Comparison of ENCODE assay signal across 9 cellular contexts in the genomic region with DNA sequence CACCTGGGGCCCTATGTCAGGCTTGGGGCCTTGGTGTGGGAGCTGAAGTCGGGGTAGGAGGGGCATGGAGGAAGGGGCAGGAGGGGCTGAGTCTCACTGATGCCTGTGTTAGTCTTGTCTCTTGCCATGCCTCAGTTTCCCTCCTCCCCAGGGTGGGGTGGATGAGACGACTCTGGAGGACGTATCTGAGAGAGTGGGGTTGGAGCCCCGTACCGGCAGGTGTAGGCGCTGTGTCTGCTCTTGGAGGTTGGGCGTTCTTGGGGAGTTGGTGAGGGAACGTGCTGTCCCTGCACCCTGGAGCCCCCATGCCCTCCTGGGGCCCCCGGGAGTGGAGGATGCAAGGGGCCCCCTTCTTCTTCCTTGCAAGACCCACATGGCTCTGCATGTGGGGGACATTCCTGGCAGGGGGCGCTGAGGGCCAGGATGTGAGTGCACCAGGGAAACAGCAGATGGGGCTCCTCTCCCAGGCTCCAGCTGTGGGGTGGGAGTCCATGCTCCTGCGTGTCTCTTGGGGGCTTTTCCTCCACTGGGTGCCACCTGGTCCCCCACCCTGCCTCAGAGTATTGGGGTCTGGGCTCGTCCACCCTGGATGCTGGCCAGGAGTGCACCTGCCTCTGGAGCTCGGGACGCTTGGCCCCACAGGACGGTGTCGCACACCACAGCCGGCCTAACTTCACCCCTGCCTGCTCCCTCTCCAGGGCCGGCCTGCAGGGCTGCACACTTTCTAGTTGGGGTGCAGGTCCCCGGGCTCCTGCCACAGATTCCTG. TPM values are rescaled to one million over a fixed set of nuclear protein-coding genes. Genes with fewer than 3 reads are reported as not detected.
DNase-seq lines count a peak whose midpoint lies in the region; ATAC-seq, FAIRE-seq and TF ChIP-seq lines count a peak whose summit lies in the region.
"Had no signal": no experiment of that assay in that cellular context is flagged by ENCODE, and none has a peak within 500 bp of the region (broad histone marks: within the 10 kb centered on the region; RNA-seq: fewer than 3 reads in every experiment).

No MANE protein-coding gene starts in this region.

- H3K36me3 ChIP-seq in thoracic aorta: no peaks in the 10 kb centered on the region

- no peaks in the 10 kb centered on the region for H3K27me3 ChIP-seq in thoracic aorta (replicated peaks; ENCODE audit: insufficient read depth)

- no peak for FAIRE-seq in D721Med (lab: Jason Lieb, UNC)
- FAIRE-seq: islet of Langerhans had no signal

- H3K4me3 ChIP-seq in thoracic aorta: peak overlapping the region; percentile 95

- DNase-seq in D721Med (ENCODE audit: insufficient read length, low spot score): no peak
- peak; percentile 53 for DNase-seq in NCI-H2171 treated with DMSO at 0.1 percent for 48 hours (lab: John Stamatoyannopoulos, UW)
- DNase-seq in activated naive CD8-positive, alpha-beta T cell treated with anti-CD3 and anti-CD28 coated beads, Interleukin-2, amount 50 U/mL, for 24 hours: peak; percentile 74
- DNase-seq in lung microvascular endothelial cell (ENCODE audit: low read depth in 2 of 2): peak; percentile 55 to 73
- no peak for DNase-seq in thoracic aorta (ENCODE audit: low spot score)
- DNase-seq in NCI-H1048 (lab: John Stamatoyannopoulos, UW): no peak

- H3K9me3 ChIP-seq in thoracic aorta: no peaks in the 10 kb centered on the region

- peak; percentile 46 for TF ChIP-seq CTCF in D721Med (IDR thresholded peaks at IDR 0.05; ENCODE audit: insufficient read depth, missing control alignments)
- no peak for TF ChIP-seq CTCF in thoracic aorta (IDR thresholded peaks at IDR 0.05)

- H3K27me3 Mint-ChIP-seq in activated naive CD8-positive, alpha-beta T cell treated with anti-CD3 and anti-CD28 coated beads, Interleukin-2, amount 50 U/mL, for 24 hours: no peaks in the 10 kb centered on the region

- H3K4me1 ChIP-seq in thoracic aorta (ENCODE audit: control insufficient read depth in 1 of 2, low read depth in 2 of 2): peaks cover 15 to 28% of the 10 kb centered on the region in 2 donors

- H3K9me3 Mint-ChIP-seq in activated naive CD8-positive, alpha-beta T cell treated with anti-CD3 and anti-CD28 coated beads, Interleukin-2, amount 50 U/mL, for 24 hours: no peaks in the 10 kb centered on the region

- ATAC-seq in activated naive CD8-positive, alpha-beta T cell treated with anti-CD3 and anti-CD28 coated beads, Interleukin-2, amount 50 U/mL, for 24 hours: no peak
- ATAC-seq in thoracic aorta (ENCODE audit: insufficient number of reproducible peaks, low FRiP score, low read depth) (no peak), GM19351 (IDR thresholded peaks at IDR 0.05; ENCODE audit: unreplicated experiment) (no peak), GM21423 (IDR thresholded peaks at IDR 0.05; ENCODE audit: unreplicated experiment) (no peak)

- H3K27ac ChIP-seq in thoracic aorta: peak overlapping the region in 1 of 2 donors; percentile 63

- peak overlapping the region; percentile 95 for H3K4me3 Mint-ChIP-seq in activated naive CD8-positive, alpha-beta T cell treated with anti-CD3 and anti-CD28 coated beads, Interleukin-2, amount 50 U/mL, for 24 hours

- peaks cover 50% of the 10 kb centered on the region for H3K4me1 Mint-ChIP-seq in activated naive CD8-positive, alpha-beta T cell treated with anti-CD3 and anti-CD28 coated beads, Interleukin-2, amount 50 U/mL, for 24 hours

- peak overlapping the region; percentile 96 for H3K27ac Mint-ChIP-seq in activated naive CD8-positive, alpha-beta T cell treated with anti-CD3 and anti-CD28 coated beads, Interleukin-2, amount 50 U/mL, for 24 hours

- peaks cover 4% of the 10 kb centered on the region for H3K36me3 Mint-ChIP-seq in activated naive CD8-positive, alpha-beta T cell treated with anti-CD3 and anti-CD28 coated beads, Interleukin-2, amount 50 U/mL, for 24 hours (ENCODE audit: low read depth)

RNA-seq across cellular contexts. Expression of a gene that starts 1.4 kb away (rescaled TPM):
- total RNA-seq in lung microvascular endothelial cell: 55.8 and 177 TPM in 2 replicates
- total RNA-seq in thoracic aorta: 10 to 100 TPM; 29.6 to 55.6 TPM

RNA-seq across cellular contexts. Expression of a gene that starts 24.7 kb away (rescaled TPM):
- not detected in 2 replicates for total RNA-seq in lung microvascular endothelial cell
- 1 to 10 TPM in 1 of 2 donors, under 1 TPM in 1; 0.27 to 2.7 TPM for total RNA-seq in thoracic aorta

RNA-seq across cellular contexts. Expression of a gene that starts 28.4 kb away (rescaled TPM):
- total RNA-seq in lung microvascular endothelial cell (14.8 and 21.0 TPM in 2 replicates), thoracic aorta (10 to 100 TPM; 27.1 to 32.0 TPM)

RNA-seq across cellular contexts. Expression of a gene that starts 31.8 kb away (rescaled TPM):
- 37.5 and 67.7 TPM in 2 replicates for total RNA-seq in lung microvascular endothelial cell
- total RNA-seq in thoracic aorta: 10 to 100 TPM in 1 of 2 donors, 1 to 10 TPM in 1; 8.3 to 15.2 TPM

Comparison
In these comparisons a context has a peak if more than half of its experiments do, and no peak if none do; other contexts are left out.
1. DNase-seq: peak in NCI-H2171 treated with DMSO at 0.1 percent for 48 hours (single experiment), activated naive CD8-positive, alpha-beta T cell treated with anti-CD3 and anti-CD28 coated beads, Interleukin-2, amount 50 U/mL, for 24 hours (single experiment) and lung microvascular endothelial cell (2 of 2); none in D721Med (single experiment), thoracic aorta (single experiment) and NCI-H1048 (single experiment).